Comparison of ENCODE assay signal across 16 cellular contexts in the genomic region with DNA sequence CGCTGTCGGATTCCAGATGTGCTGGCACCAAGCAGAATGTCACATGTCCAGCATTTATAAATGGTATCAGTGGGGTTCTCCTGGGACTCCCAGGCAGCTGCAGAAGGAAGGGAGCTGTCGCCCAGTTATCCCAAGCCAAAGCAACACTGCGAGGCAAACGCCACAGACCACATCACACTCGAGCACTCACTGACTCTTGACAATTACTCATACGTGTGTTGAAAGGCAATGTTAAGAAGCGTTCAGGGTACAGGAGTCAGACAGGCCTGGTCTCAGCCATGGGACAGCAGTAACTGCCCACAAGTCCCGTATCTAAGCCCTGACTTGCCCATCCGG.
DNase-seq lines count a peak whose midpoint lies in the region; ATAC-seq and TF ChIP-seq lines count a peak whose summit lies in the region.
"Had no signal": no experiment of that assay in that cellular context is flagged by ENCODE, and none has a peak within 500 bp of the region (broad histone marks: within the 10 kb centered on the region; RNA-seq: fewer than 3 reads in every experiment).

No MANE protein-coding gene starts in this region.

- peaks cover 3% of the 10 kb centered on the region; the same call in 1 of the 2 replicates for H3K9me3 ChIP-seq in OCI-LY1 (ENCODE audit: low read length)
- no peaks in the 10 kb centered on the region for H3K9me3 ChIP-seq in tibial artery

- H3K79me2 ChIP-seq in OCI-LY1 (ENCODE audit: insufficient read depth, low read length): peaks cover 46% of the 10 kb centered on the region

- H3K36me3 ChIP-seq in OCI-LY1 (ENCODE audit: insufficient read depth, low read length): peaks cover 41% of the 10 kb centered on the region
- no peaks in the 10 kb centered on the region for H3K36me3 ChIP-seq in tibial artery

- DNase-seq in epithelial cell of proximal tubule (ENCODE audit: low read depth) (peak; percentile 63), iris pigment epithelial cell (ENCODE audit: low read depth) (peak; percentile 50), tibial artery (peak; percentile 33 to 81), HUDEP-2 (lab: John Stamatoyannopoulos, UW; ENCODE audit: unreplicated experiment in 76 of 76) (no peak), NCI-H510A treated with DMSO at 0.1 percent for 48 hours (lab: John Stamatoyannopoulos, UW) (no peak), left lobe of liver (ENCODE audit: low spot score) (no peak)
- DNase-seq: activated CD8-positive, alpha-beta memory T cell treated with anti-CD3 and anti-CD28 coated beads, Interleukin-2, amount 50 U/mL, for 4 hours; activated naive CD4-positive, alpha-beta T cell treated with Interleukin-2 at 50 U/mL for 16 hours; effector CD4-positive, alpha-beta T cell; glutamatergic neuron; NCI-H1048; NCI-H2107; stimulated activated CD4-positive, alpha-beta T cell treated with anti-CD3 and anti-CD28 coated beads, Interleukin-15, amount 100 ng/mL, for 24 hours had no signal

- no peak for ATAC-seq in left lobe of liver
- ATAC-seq: HepG2 had no signal

- TF ChIP-seq CTCF in OCI-LY1 (IDR thresholded peaks at IDR 0.05; ENCODE audit: low read length) (no peak), epithelial cell of proximal tubule (conservative IDR thresholded peaks at IDR 0.05; ENCODE audit: low read depth, low read length) (no peak), tibial artery (IDR thresholded peaks at IDR 0.05) (no peak)

- peaks cover 75% of the 10 kb centered on the region for H3K4me1 ChIP-seq in OCI-LY1 (ENCODE audit: insufficient read depth, low read length, severe bottlenecking)
- peaks cover 5 to 55% (median 23%) of the 10 kb centered on the region in 4 donors for H3K4me1 ChIP-seq in tibial artery

- H3K9ac ChIP-seq in OCI-LY1 (ENCODE audit: low read length): peak overlapping the region; percentile 54; the same call in 1 of the 2 replicates
- H3K9ac ChIP-seq: parathyroid adenoma had no signal

- H4K20me1 ChIP-seq in OCI-LY1 (ENCODE audit: insufficient read depth, low read length): no peaks in the 10 kb centered on the region

- intact Hi-C loops in tibial artery (cut with DNase I; ENCODE audit: low total_unique reads): loop anchor here (10.0 kb wide), 1 partner anchor 51 kb away; no protein-coding TSS in a partner anchor

- no peak overlapping the region for H2AFZ ChIP-seq in OCI-LY1 (ENCODE audit: low read length)
- H2AFZ ChIP-seq: parathyroid adenoma had no signal

- H3K9me2 ChIP-seq in OCI-LY1 (ENCODE audit: low read depth, low read length): no peaks in the 10 kb centered on the region

- H3F3A ChIP-seq in OCI-LY1 (ENCODE audit: insufficient read depth, low read length): no peaks in the 10 kb centered on the region

- H3K27ac ChIP-seq in OCI-LY1 (ENCODE audit: low read depth, low read length, poor library complexity, severe bottlenecking): peak overlapping the region; percentile 90
- H3K27ac ChIP-seq in tibial artery: peak overlapping the region; percentile 2 to 41
- H3K27ac ChIP-seq: parathyroid adenoma had no signal

- H3K27me3 ChIP-seq in OCI-LY1 (ENCODE audit: insufficient read depth, low read length) (no peaks in the 10 kb centered on the region), tibial artery (no peaks in the 10 kb centered on the region)

- peak overlapping the region; percentile 35 for H3K4me2 ChIP-seq in OCI-LY1 (ENCODE audit: low read length)

- H3K4me3 ChIP-seq in OCI-LY1 (ENCODE audit: low read depth, low read length, poor library complexity, severe bottlenecking): peak overlapping the region; percentile 3
- H3K4me3 ChIP-seq in epithelial cell of proximal tubule (ENCODE audit: low read depth, low read length): no peak overlapping the region
- H3K4me3 ChIP-seq in tibial artery: peak overlapping the region in 1 of 2 donors; percentile 1

Comparison
In these comparisons a context has a peak if more than half of its experiments do, and no peak if none do; other contexts are left out.
1. DNase-seq: peak in epithelial cell of proximal tubule (single experiment), iris pigment epithelial cell (single experiment) and tibial artery (2 of 2); none in HUDEP-2 (0 of 76), NCI-H510A treated with DMSO at 0.1 percent for 48 hours (single experiment) and left lobe of liver (single experiment).